ENCODE assay signal across 9 cellular contexts in the genomic region with DNA sequence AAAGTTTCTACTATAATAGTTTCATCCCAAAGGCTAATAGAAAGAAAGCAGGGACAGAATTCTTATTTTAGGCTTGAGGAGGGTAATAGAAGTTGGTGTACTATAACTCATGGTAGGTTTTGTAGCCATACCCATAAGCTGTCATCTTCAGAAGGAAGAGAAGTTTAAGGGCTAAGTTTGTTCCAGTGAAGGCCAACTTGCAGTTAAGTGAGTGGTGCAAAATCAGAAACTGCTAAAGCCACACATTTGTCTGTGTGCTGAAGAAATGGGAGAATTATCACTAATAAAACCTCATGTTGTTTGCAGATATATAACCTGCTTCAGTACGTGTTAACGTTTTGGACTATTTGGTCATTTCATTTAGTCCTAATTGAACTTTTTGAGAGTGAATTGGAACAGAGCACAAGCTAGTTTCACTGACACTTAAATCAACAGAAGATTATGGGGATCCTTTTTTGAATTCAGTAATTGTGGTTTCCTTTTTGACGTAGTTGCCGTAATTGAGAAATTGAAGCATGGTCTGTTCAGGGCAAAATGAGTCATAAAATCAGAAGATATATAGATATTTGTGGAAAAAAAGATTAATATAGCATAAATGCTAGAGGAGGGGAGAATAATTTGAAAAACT.
A peak's percentile ranks its signal among the peaks of the same experiment; 100 is the strongest.
DNase-seq lines count a peak whose midpoint lies in the region; ATAC-seq, FAIRE-seq and TF ChIP-seq lines count a peak whose summit lies in the region.
"Had no signal": no experiment of that assay in that cellular context is flagged by ENCODE, and none has a peak within 500 bp of the region (broad histone marks: within the 10 kb centered on the region; RNA-seq: fewer than 3 reads in every experiment).

No MANE protein-coding gene starts in this region.

- H3K4me3 ChIP-seq in A549 (no peak overlapping the region), endocrine pancreas (ENCODE audit: control insufficient read depth, insufficient read depth, low read length) (peak overlapping the region; percentile 11), BE2C (ENCODE audit: low read depth, low read length) (no peak overlapping the region)

- no peak for TF ChIP-seq EP300 in A549 (IDR thresholded peaks at IDR 0.05)

- H3K4me2 ChIP-seq in A549, result peak overlapping the region; percentile 51

- no peak for TF ChIP-seq CTCF in A549 (IDR thresholded peaks at IDR 0.05)
- TF ChIP-seq CTCF in BE2C (IDR thresholded peaks at IDR 0.05; ENCODE audit: low read depth, low read length), result no peak

- no peak for TF ChIP-seq RAD21 in A549 (conservative IDR thresholded peaks at IDR 0.05 in 1 of 2, IDR thresholded peaks at IDR 0.05 in 1 of 2)

- CTCF ChIA-PET in A549 (lab: Yijun Ruan, JAX), result no interaction called here

- WGBS in A549 (ENCODE audit: missing lambda C conversion rate), result 92% methylated on average over 4 of the region's 4 CpGs

- DNase-seq in A549 (ENCODE audit: low read depth in 1 of 2, low spot score in 1 of 2) (no peak), NCI-H69 (lab: John Stamatoyannopoulos, UW) (peak; percentile 44), LoVo (ENCODE audit: low spot score) (no peak), BE2C (no peak), dedifferentiated amniotic fluid mesenchymal stem cell (ENCODE audit: extremely low spot score) (no peak)
- no peak for DNase-seq in stimulated activated naive CD4-positive, alpha-beta T cell treated with Interleukin-2 at 50 U/mL for 16 hours (lab: John Stamatoyannopoulos, UW)
- DNase-seq: kidney had no signal

- POLR2A ChIA-PET in A549 (lab: Yijun Ruan, JAX), result no interaction called here

- no peak for TF ChIP-seq POLR2A in A549 (IDR thresholded peaks at IDR 0.05; ENCODE audit: low read length)

- H3K9me3 ChIP-seq in A549 (no peaks in the 10 kb centered on the region), endocrine pancreas (ENCODE audit: control insufficient read depth, low read length) (no peaks in the 10 kb centered on the region), BE2C (no peaks in the 10 kb centered on the region)

- H3K4me1 ChIP-seq in A549, result peaks cover 72% of the 10 kb centered on the region
- H3K4me1 ChIP-seq in endocrine pancreas (ENCODE audit: control insufficient read depth, insufficient read depth, low read length), result no peaks in the 10 kb centered on the region
- no peaks in the 10 kb centered on the region for H3K4me1 ChIP-seq in BE2C

- H3K27me3 ChIP-seq in endocrine pancreas (ENCODE audit: control insufficient read depth, insufficient read depth, low read length) (no peaks in the 10 kb centered on the region), BE2C (peaks cover 6% of the 10 kb centered on the region)

- no peak for FAIRE-seq in A549 (lab: Jason Lieb, UNC)
- FAIRE-seq: kidney had no signal

- no peak for ATAC-seq in A549
- ATAC-seq in GM19035 (IDR thresholded peaks at IDR 0.05; ENCODE audit: unreplicated experiment), result peak; percentile 64

- H3K27ac ChIP-seq in A549, result peak overlapping the region in 1 of 2 experiments; percentile 13; a peak in 1 of 6 replicates

- H3K36me3 ChIP-seq in endocrine pancreas (ENCODE audit: control insufficient read depth, insufficient read depth, low read length) (no peaks in the 10 kb centered on the region), BE2C (no peaks in the 10 kb centered on the region)

- H3K9ac ChIP-seq in endocrine pancreas (ENCODE audit: control insufficient read depth, insufficient read depth, low read length), result no peak overlapping the region

TF ChIP-seq in A549, 52 proteins besides CTCF, POLR2A, EP300 and RAD21:
- TF ChIP-seq HOXB5 (CRISPR knock-in tag; IDR thresholded peaks at IDR 0.05), result no peak
- no peak for TF ChIP-seq POLR2AphosphoS2 (conservative IDR thresholded peaks at IDR 0.05; ENCODE audit: low read length)
- TF ChIP-seq, protein P1, sequence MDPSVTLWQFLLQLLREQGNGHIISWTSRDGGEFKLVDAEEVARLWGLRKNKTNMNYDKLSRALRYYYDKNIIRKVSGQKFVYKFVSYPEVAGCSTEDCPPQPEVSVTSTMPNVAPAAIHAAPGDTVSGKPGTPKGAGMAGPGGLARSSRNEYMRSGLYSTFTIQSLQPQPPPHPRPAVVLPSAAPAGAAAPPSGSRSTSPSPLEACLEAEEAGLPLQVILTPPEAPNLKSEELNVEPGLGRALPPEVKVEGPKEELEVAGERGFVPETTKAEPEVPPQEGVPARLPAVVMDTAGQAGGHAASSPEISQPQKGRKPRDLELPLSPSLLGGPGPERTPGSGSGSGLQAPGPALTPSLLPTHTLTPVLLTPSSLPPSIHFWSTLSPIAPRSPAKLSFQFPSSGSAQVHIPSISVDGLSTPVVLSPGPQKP (IDR thresholded peaks at IDR 0.05; ENCODE audit: low read depth, low read length), result no peak
- no peak for TF ChIP-seq GATA3 (IDR thresholded peaks at IDR 0.05; ENCODE audit: borderline replicate concordance)
- TF ChIP-seq, protein P2, sequence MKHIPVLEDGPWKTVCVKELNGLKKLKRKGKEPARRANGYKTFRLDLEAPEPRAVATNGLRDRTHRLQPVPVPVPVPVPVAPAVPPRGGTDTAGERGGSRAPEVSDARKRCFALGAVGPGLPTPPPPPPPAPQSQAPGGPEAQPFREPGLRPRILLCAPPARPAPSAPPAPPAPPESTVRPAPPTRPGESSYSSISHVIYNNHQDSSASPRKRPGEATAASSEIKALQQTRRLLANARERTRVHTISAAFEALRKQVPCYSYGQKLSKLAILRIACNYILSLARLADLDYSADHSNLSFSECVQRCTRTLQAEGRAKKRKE (CRISPR knock-in tag; IDR thresholded peaks at IDR 0.05; ENCODE audit: low read depth), result no peak
- no peak for TF ChIP-seq BHLHE40 (IDR thresholded peaks at IDR 0.05; ENCODE audit: low read depth, low read length)
- TF ChIP-seq, protein P3, sequence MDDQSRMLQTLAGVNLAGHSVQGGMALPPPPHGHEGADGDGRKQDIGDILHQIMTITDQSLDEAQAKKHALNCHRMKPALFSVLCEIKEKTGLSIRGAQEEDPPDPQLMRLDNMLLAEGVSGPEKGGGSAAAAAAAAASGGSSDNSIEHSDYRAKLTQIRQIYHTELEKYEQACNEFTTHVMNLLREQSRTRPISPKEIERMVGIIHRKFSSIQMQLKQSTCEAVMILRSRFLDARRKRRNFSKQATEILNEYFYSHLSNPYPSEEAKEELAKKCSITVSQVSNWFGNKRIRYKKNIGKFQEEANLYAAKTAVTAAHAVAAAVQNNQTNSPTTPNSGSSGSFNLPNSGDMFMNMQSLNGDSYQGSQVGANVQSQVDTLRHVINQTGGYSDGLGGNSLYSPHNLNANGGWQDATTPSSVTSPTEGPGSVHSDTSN (IDR thresholded peaks at IDR 0.05), result no peak
- no peak for TF ChIP-seq SREBF2 (IDR thresholded peaks at IDR 0.05)
- no peak for TF ChIP-seq CEBPB (IDR thresholded peaks at IDR 0.05)
- no peak for TF ChIP-seq SMC3 (IDR thresholded peaks at IDR 0.05)
- TF ChIP-seq NPAS2 (CRISPR knock-in tag; IDR thresholded peaks at IDR 0.05; ENCODE audit: borderline replicate concordance), result no peak
- no peak for TF ChIP-seq JUNB (IDR thresholded peaks at IDR 0.05)
- TF ChIP-seq, protein P4, sequence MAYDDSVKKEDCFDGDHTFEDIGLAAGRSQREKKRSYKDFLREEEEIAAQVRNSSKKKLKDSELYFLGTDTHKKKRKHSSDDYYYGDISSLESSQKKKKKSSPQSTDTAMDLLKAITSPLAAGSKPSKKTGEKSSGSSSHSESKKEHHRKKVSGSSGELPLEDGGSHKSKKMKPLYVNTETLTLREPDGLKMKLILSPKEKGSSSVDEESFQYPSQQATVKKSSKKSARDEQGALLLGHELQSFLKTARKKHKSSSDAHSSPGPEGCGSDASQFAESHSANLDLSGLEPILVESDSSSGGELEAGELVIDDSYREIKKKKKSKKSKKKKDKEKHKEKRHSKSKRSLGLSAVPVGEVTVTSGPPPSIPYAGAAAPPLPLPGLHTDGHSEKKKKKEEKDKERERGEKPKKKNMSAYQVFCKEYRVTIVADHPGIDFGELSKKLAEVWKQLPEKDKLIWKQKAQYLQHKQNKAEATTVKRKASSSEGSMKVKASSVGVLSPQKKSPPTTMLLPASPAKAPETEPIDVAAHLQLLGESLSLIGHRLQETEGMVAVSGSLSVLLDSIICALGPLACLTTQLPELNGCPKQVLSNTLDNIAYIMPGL (CRISPR knock-in tag; IDR thresholded peaks at IDR 0.05; ENCODE audit: borderline replicate concordance), result no peak
- no peak for TF ChIP-seq ZFP36 (IDR thresholded peaks at IDR 0.05; ENCODE audit: borderline replicate concordance, partially characterized antibody)
